In the genomic region with DNA sequence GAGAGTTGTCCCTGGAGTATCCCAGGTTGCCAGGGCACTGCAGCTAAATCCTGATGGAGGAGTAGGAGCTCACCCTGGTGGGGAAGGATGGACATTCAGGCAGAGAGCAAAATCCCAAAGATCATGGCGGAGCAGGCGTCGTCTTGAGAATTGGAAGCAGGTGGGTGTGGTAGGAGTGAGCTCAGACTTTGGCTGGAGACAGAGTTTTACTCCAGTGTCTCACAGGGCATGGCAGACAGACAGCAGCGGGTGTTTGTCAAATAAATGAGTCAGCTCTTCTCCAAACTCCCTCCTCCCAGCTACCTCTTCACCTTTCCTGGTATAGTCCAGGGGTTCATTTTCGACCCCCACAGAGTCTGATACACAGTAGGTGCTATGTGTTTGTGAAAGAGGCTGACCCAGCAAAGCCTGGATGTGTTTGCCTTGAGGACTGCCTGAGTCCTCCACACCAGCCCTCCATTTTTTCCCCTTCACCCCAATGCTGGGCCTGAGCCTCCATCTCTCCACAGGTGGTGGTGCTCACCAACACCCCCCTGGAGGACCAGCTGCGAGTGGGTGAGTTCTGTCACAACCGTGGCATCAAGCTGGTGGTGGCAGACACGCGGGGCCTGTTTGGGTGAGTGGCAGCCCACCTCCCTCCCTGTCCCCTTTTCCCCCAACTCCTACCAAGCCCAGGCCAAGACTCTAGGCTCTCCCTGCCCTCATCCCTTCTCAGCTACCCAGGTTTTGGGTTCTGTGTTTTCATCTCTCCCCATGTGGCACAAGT, we compare ENCODE assay signal across 10 cellular contexts. TPM values are rescaled to one million over a fixed set of nuclear protein-coding genes. Genes with fewer than 3 reads are reported as not detected.
A peak's percentile ranks its signal among the peaks of the same experiment; 100 is the strongest.
DNase-seq lines count a peak whose midpoint lies in the region; ATAC-seq and TF ChIP-seq lines count a peak whose summit lies in the region.
"Had no signal": no experiment of that assay in that cellular context is flagged by ENCODE, and none has a peak within 500 bp of the region (broad histone marks: within the 10 kb centered on the region; RNA-seq: fewer than 3 reads in every experiment).

No MANE protein-coding gene starts in this region.

- peaks cover 68% of the 10 kb centered on the region for H3K36me3 ChIP-seq in BE2C
- H3K36me3 ChIP-seq in endodermal cell (ENCODE audit: control insufficient read depth, insufficient read depth, low read length), result peaks cover 80% of the 10 kb centered on the region
- no peaks in the 10 kb centered on the region for H3K36me3 ChIP-seq in mucosa of descending colon (ENCODE audit: low read depth)

- DNase-seq in BE2C (no peak), LNCaP clone FGC (ENCODE audit: low read depth) (peak; percentile 62), endodermal cell (peak; percentile 76), mucosa of descending colon (peak in 1 of 3 donors; percentile 50), activated gamma-delta T cell (lab: John Stamatoyannopoulos, UW) (no peak), T1000 (lab: John Stamatoyannopoulos, UW) (no peak), H4 (ENCODE audit: low spot score) (no peak)
- no peak for DNase-seq in naive thymus-derived CD8-positive, alpha-beta T cell
- DNase-seq: DND-41 had no signal

- peak; percentile 84 for ATAC-seq in mucosa of descending colon
- ATAC-seq in naive thymus-derived CD8-positive, alpha-beta T cell, result no peak

- intact Hi-C loops in mucosa of descending colon (cut with DNase I, micrococcal nuclease), result no loop called here

- no peaks in the 10 kb centered on the region for H3K9me3 ChIP-seq in BE2C
- H3K9me3 ChIP-seq in endodermal cell (ENCODE audit: control insufficient read depth, low read length), result no peaks in the 10 kb centered on the region
- no peaks in the 10 kb centered on the region for H3K9me3 ChIP-seq in mucosa of descending colon
- H3K9me3 ChIP-seq: Peyer's patch had no signal

- H3K4me1 ChIP-seq in BE2C (no peaks in the 10 kb centered on the region; the same call in 1 of the 2 replicates), endodermal cell (ENCODE audit: control insufficient read depth, insufficient read depth, low read length) (peaks cover 8% of the 10 kb centered on the region), mucosa of descending colon (ENCODE audit: low read depth) (peaks cover 12% of the 10 kb centered on the region)

- POLR2A ChIA-PET in naive thymus-derived CD8-positive, alpha-beta T cell (lab: Charles Lee), result interaction anchor here (0.8 to 1.7 kb wide), 2 partner anchors 10 to 11 kb away, joined by 4 read pairs; no protein-coding TSS in a partner anchor

- H3K27me3 Mint-ChIP-seq in endodermal cell (ENCODE audit: insufficient read depth), result no peaks in the 10 kb centered on the region
- H3K27me3 Mint-ChIP-seq in naive thymus-derived CD8-positive, alpha-beta T cell, result no peaks in the 10 kb centered on the region

- peaks cover 42% of the 10 kb centered on the region for H3K4me1 Mint-ChIP-seq in endodermal cell
- H3K4me1 Mint-ChIP-seq in naive thymus-derived CD8-positive, alpha-beta T cell, result peaks cover 14 to 36% (median 21%) of the 10 kb centered on the region in 4 donors

- H3K4me3 ChIP-seq in BE2C (ENCODE audit: low read depth, low read length) (no peak overlapping the region), LNCaP clone FGC (ENCODE audit: low read depth, low read length) (no peak overlapping the region), endodermal cell (ENCODE audit: low read length) (no peak overlapping the region), mucosa of descending colon (no peak overlapping the region)
- H3K4me3 ChIP-seq: Peyer's patch had no signal

- H3K27ac ChIP-seq in endodermal cell (ENCODE audit: low read depth, low read length), result no peak overlapping the region

- H3K36me3 Mint-ChIP-seq in endodermal cell (ENCODE audit: low read depth), result peaks cover 98% of the 10 kb centered on the region
- peaks cover 2 to 68% (median 12%) of the 10 kb centered on the region in 3 donors for H3K36me3 Mint-ChIP-seq in naive thymus-derived CD8-positive, alpha-beta T cell

- no peaks in the 10 kb centered on the region for H3K27me3 ChIP-seq in BE2C
- no peaks in the 10 kb centered on the region for H3K27me3 ChIP-seq in endodermal cell (ENCODE audit: control insufficient read depth, insufficient read depth, low read length, poor library complexity, severe bottlenecking)
- H3K27me3 ChIP-seq: Peyer's patch had no signal

- TF ChIP-seq CTCF in BE2C (IDR thresholded peaks at IDR 0.05; ENCODE audit: low read depth, low read length) (peak; percentile 15; the same call in 1 of the 2 replicates), LNCaP clone FGC (IDR thresholded peaks at IDR 0.05; ENCODE audit: control insufficient read depth, extremely low read depth, insufficient read depth) (peak; percentile 32; the same call in 1 of the 2 replicates), endodermal cell (conservative IDR thresholded peaks at IDR 0.05) (peak; percentile 58), mucosa of descending colon (IDR thresholded peaks at IDR 0.05) (no peak)

- peak overlapping the region; percentile 78 for H3K27ac Mint-ChIP-seq in endodermal cell
- H3K27ac Mint-ChIP-seq in naive thymus-derived CD8-positive, alpha-beta T cell, result peak overlapping the region in 5 of 10 donors; percentile 35 to 88 (median 59)

- 95% methylated on average over 7 of the region's 9 CpGs; no CpG with 5 or more reads in 1 of the 2 experiments for whole genome bisulfite sequencing in endodermal cell (ENCODE audit: insufficient coverage in 1 of 2, insufficient read length in 1 of 2), 2 experiments

- H3K9me3 Mint-ChIP-seq in endodermal cell, result no peaks in the 10 kb centered on the region
- no peaks in the 10 kb centered on the region for H3K9me3 Mint-ChIP-seq in naive thymus-derived CD8-positive, alpha-beta T cell

- no peak overlapping the region for H3K9ac ChIP-seq in endodermal cell (ENCODE audit: extremely low read depth, low read length, poor library complexity, severe bottlenecking)

- H3K4me3 Mint-ChIP-seq in endodermal cell, result no peak overlapping the region
- H3K4me3 Mint-ChIP-seq in naive thymus-derived CD8-positive, alpha-beta T cell, result no peak overlapping the region

RNA-seq across cellular contexts. Expression of a gene that starts 6.9 kb away (rescaled TPM):
- 174 TPM for polyA plus RNA-seq in BE2C (2012; ENCODE audit: insufficient read depth, insufficient read length, low read depth)
- total RNA-seq in endodermal cell (100 to 1,000 TPM; 233 to 448 TPM), mucosa of descending colon (100 to 1,000 TPM; 160 to 198 (median 172) TPM)
- polyA plus RNA-seq in endodermal cell (2013, experiment 1 of 2), result 280 TPM
- 253 TPM for polyA plus RNA-seq in endodermal cell (2013, experiment 2 of 2)
- 100 to 1,000 TPM; 122 to 125 TPM for total RNA-seq in naive thymus-derived CD8-positive, alpha-beta T cell
- 100 to 1,000 TPM; 156 to 176 (median 163) TPM for polyA plus RNA-seq in naive thymus-derived CD8-positive, alpha-beta T cell
- total RNA-seq in H4 (2014; rRNA removed; shearing (Covaris generic)), result 105 and 130 TPM in 2 replicates

RNA-seq across cellular contexts. Expression of a gene that starts 17.9 kb away (rescaled TPM):
- 139 TPM for polyA plus RNA-seq in BE2C (2012; ENCODE audit: insufficient read depth, insufficient read length, low read depth)
- total RNA-seq in endodermal cell (100 to 1,000 TPM; 167 to 245 TPM), mucosa of descending colon (100 to 1,000 TPM in 2 of 3 donors, 10 to 100 TPM in 1; 81.9 to 111 (median 109) TPM)
- 166 TPM for polyA plus RNA-seq in endodermal cell (2013, experiment 1 of 2)
- polyA plus RNA-seq in endodermal cell (2013, experiment 2 of 2), result 145 TPM
- 10 to 100 TPM; 48.2 to 49.0 TPM for total RNA-seq in naive thymus-derived CD8-positive, alpha-beta T cell
- polyA plus RNA-seq in naive thymus-derived CD8-positive, alpha-beta T cell, result 10 to 100 TPM in 1 of 3 donors, 1 to 10 TPM in 2; 3.1 to 13.6 (median 6.1) TPM
- 77.1 and 98.5 TPM in 2 replicates for total RNA-seq in H4 (2014; rRNA removed; shearing (Covaris generic))

RNA-seq across cellular contexts. Expression of a gene that starts 32.2 kb away (rescaled TPM):
- polyA plus RNA-seq in BE2C (2012; ENCODE audit: insufficient read depth, insufficient read length, low read depth), result 95.9 TPM
- 100 to 1,000 TPM; 113 to 214 TPM for total RNA-seq in endodermal cell
- 126 TPM for polyA plus RNA-seq in endodermal cell (2013, experiment 1 of 2)
- 106 TPM for polyA plus RNA-seq in endodermal cell (2013, experiment 2 of 2)
- 10 to 100 TPM; 23.9 to 51.6 (median 27.7) TPM for total RNA-seq in mucosa of descending colon
- total RNA-seq in naive thymus-derived CD8-positive, alpha-beta T cell, result 100 to 1,000 TPM; 191 to 195 TPM
- 100 to 1,000 TPM; 130 to 171 (median 137) TPM for polyA plus RNA-seq in naive thymus-derived CD8-positive, alpha-beta T cell
- total RNA-seq in H4 (2014; rRNA removed; shearing (Covaris generic)), result 33.0 and 36.5 TPM in 2 replicates

RNA-seq across cellular contexts. Expression of a gene that starts 55.5 kb away (rescaled TPM):
- polyA plus RNA-seq in BE2C (2012; ENCODE audit: insufficient read depth, insufficient read length, low read depth), result 66.3 TPM
- total RNA-seq in endodermal cell (10 to 100 TPM; 48.3 to 50.6 TPM), mucosa of descending colon (10 to 100 TPM; 35.2 to 40.2 (median 37.7) TPM)
- polyA plus RNA-seq in endodermal cell (2013, experiment 1 of 2), result 64.6 TPM
- 58.3 TPM for polyA plus RNA-seq in endodermal cell (2013, experiment 2 of 2)
- total RNA-seq in naive thymus-derived CD8-positive, alpha-beta T cell, result 10 to 100 TPM; 52.3 to 55.0 TPM
- 10 to 100 TPM; 17.6 to 39.2 (median 27.9) TPM for polyA plus RNA-seq in naive thymus-derived CD8-positive, alpha-beta T cell
- 37.9 and 42.3 TPM in 2 replicates for total RNA-seq in H4 (2014; rRNA removed; shearing (Covaris generic))

RNA-seq across cellular contexts. Expression of a gene that starts 56.1 kb away (rescaled TPM):
- 311 TPM for polyA plus RNA-seq in BE2C (2012; ENCODE audit: insufficient read depth, insufficient read length, low read depth)
- total RNA-seq in endodermal cell (100 to 1,000 TPM in 1 of 2 donors, 10 to 100 TPM in 1; 86.1 to 108 TPM), mucosa of descending colon (10 to 100 TPM; 57.6 to 72.2 (median 71.6) TPM)
- polyA plus RNA-seq in endodermal cell (2013, experiment 1 of 2), result 112 TPM
- polyA plus RNA-seq in endodermal cell (2013, experiment 2 of 2), result 102 TPM
- total RNA-seq in naive thymus-derived CD8-positive, alpha-beta T cell, result 10 to 100 TPM; 50.6 to 50.8 TPM
- 100 to 1,000 TPM; 171 to 185 (median 175) TPM for polyA plus RNA-seq in naive thymus-derived CD8-positive, alpha-beta T cell
- 129 and 138 TPM in 2 replicates for total RNA-seq in H4 (2014; rRNA removed; shearing (Covaris generic))

Comparison
In these comparisons a context has a peak if more than half of its experiments do, and no peak if none do; other contexts are left out.
1. DNase-seq: peak in LNCaP clone FGC (single experiment) and endodermal cell (single experiment); none in BE2C (single experiment), activated gamma-delta T cell (single experiment), T1000 (single experiment), naive thymus-derived CD8-positive, alpha-beta T cell (0 of 10) and H4 (single experiment).